Comparison of ENCODE assay signal across 11 cellular contexts in the genomic region with DNA sequence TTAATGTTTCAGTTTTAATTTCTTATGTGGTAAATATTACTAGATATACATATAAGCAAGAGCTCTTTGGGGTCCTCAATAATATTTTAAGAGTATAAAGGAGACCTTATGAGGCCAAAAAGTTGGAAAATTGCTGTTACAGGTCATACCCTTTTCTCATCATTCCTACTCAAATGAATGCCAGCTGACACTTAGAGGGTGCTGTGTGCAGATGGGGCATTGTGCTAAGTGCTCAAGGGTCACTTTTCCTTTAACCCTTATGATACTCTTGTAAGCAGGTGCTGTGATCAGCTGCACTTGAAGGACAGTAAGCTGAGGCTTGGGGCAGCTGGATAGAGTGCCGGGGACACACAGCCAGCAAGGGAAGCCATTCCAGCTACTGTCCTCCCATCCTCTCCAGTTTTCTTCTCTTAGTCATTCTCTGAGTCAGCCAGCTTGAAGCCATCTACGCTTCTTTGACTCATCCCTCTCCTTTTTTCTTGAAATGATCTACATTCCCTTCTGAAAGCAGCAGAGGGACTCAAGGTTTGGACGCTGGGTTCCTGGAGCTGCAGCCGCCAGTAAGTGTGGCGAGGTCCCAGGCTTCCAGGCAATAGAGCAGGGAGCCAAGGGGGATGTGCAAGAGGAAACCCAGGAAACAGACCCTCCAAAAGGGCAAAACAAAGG. TPM values are rescaled to one million over a fixed set of nuclear protein-coding genes. Genes with fewer than 3 reads are reported as not detected.
DNase-seq lines count a peak whose midpoint lies in the region; ATAC-seq, FAIRE-seq and TF ChIP-seq lines count a peak whose summit lies in the region.
"Had no signal": no experiment of that assay in that cellular context is flagged by ENCODE, and none has a peak within 500 bp of the region (broad histone marks: within the 10 kb centered on the region; RNA-seq: fewer than 3 reads in every experiment).

No MANE protein-coding gene starts in this region.

- no peak for TF ChIP-seq EP300 in HepG2 (IDR thresholded peaks at IDR 0.05; ENCODE audit: low read depth in 2 of 2, low read length in 2 of 2)
- no peak for TF ChIP-seq EP300 in HepG2 (CRISPR knock-in tag; IDR thresholded peaks at IDR 0.05; ENCODE audit: borderline replicate concordance)

- H3K9ac ChIP-seq in HepG2 (ENCODE audit: insufficient read depth, low read depth, low read length): no peak overlapping the region

- TF ChIP-seq POLR2A in HepG2 (IDR thresholded peaks at IDR 0.05; ENCODE audit: insufficient read depth in 1 of 2, low read depth in 2 of 2, low read length in 2 of 2): no peak

- intact Hi-C loops in HepG2 (cut with micrococcal nuclease; ENCODE audit: unreplicated experiment): no loop called here

- FAIRE-seq in HepG2 (lab: Jason Lieb, UNC): no peak

- no peaks in the 10 kb centered on the region for H3K79me2 ChIP-seq in HepG2 (ENCODE audit: insufficient read depth, low read length)

- no TSS peak for BruUV-seq in HepG2 (replicated peaks; lab: Mats Ljungman, UMichigan)

- no peaks in the 10 kb centered on the region for H3K36me3 ChIP-seq in HepG2 (replicated peaks in 1 of 2; ENCODE audit: control insufficient read depth in 1 of 2, insufficient read depth in 2 of 2, low read length in 2 of 2)

- no peaks in the 10 kb centered on the region for H3K9me3 ChIP-seq in HepG2 (ENCODE audit: low read length)

- no peak for TF ChIP-seq RAD21 in HepG2 (CRISPR knock-in tag; IDR thresholded peaks at IDR 0.05)

- DNase-seq in A172 (ENCODE audit: low spot score): peak; percentile 83
- DNase-seq in ELF-1 (ENCODE audit: low read depth, low spot score): peak; percentile 56
- peak; percentile 89 for DNase-seq in fibroblast of the aortic adventitia (ENCODE audit: low read depth)
- DNase-seq in HepG2 (ENCODE audit: low spot score): no peak
- DNase-seq in cerebellum (ENCODE audit: low spot score): no peak
- DNase-seq: DMS153; effector CD4-positive, alpha-beta T cell; retina had no signal

- no peaks in the 10 kb centered on the region for H3K4me1 ChIP-seq in HepG2 (ENCODE audit: insufficient read depth, low read length)

- no peaks in the 10 kb centered on the region for H4K20me1 ChIP-seq in HepG2 (ENCODE audit: insufficient read depth, low read length)

- peaks cover 0 to 2% of the 10 kb centered on the region in 2 experiments; a peak in 1 of 5 replicates for H3K27me3 ChIP-seq in HepG2 (ENCODE audit: control insufficient read depth in 1 of 2, insufficient read depth in 2 of 2, low read length in 2 of 2)

- no peak overlapping the region for H2AFZ ChIP-seq in HepG2 (ENCODE audit: low read length)

- CTCF ChIA-PET in HepG2 (lab: Yijun Ruan, JAX; ENCODE audit: low intra/inter-chr PET ratio, low total read pairs): no interaction called here

- no peak overlapping the region for H3K4me3 ChIP-seq in fibroblast of the aortic adventitia (ENCODE audit: low read depth, low read length)
- H3K4me3 ChIP-seq in HepG2 (replicated peaks in 1 of 3; ENCODE audit: insufficient read depth in 1 of 3, low read depth in 2 of 3, low read length in 3 of 3): no peak overlapping the region

- peak; percentile 51 for TF ChIP-seq CTCF in fibroblast of the aortic adventitia (IDR thresholded peaks at IDR 0.05; ENCODE audit: insufficient read depth, low read length)
- no peak for TF ChIP-seq CTCF in HepG2 (CRISPR knock-in tag; IDR thresholded peaks at IDR 0.05)

- H3K4me2 ChIP-seq in HepG2 (ENCODE audit: low read depth, low read length): no peak overlapping the region

- ATAC-seq in SK-N-SH treated with all-trans-retinoic acid at 6 μM for 48 hours (peak; percentile 95), HG03135 (IDR thresholded peaks at IDR 0.05; ENCODE audit: unreplicated experiment) (no peak), HepG2 (no peak; the same call in 2 of the 3 replicates), GM18873 (IDR thresholded peaks at IDR 0.05; ENCODE audit: low FRiP score, unreplicated experiment) (no peak)

- 35% methylated on average over 5 of the region's 5 CpGs for WGBS in HepG2 (ENCODE audit: low lambda C conversion rate)

- POLR2A ChIA-PET in HepG2 (lab: Yijun Ruan, JAX): no interaction called here

- in situ Hi-C loops in HepG2 (cut with HindIII; ENCODE audit: extremely low pct_ligation_motif_present, low pct_unique_long_range_greater_than_20kb): no loop called here

- no peak overlapping the region for H3K27ac ChIP-seq in HepG2 (ENCODE audit: extremely low read length, insufficient read depth, low read length)

TF ChIP-seq in SK-N-SH treated with all-trans-retinoic acid at 6 μM for 48 hours, 23 proteins besides CTCF, POLR2A, EP300 and RAD21:
- TF ChIP-seq RARB (CRISPR knock-in tag; IDR thresholded peaks at IDR 0.05): no peak
- TF ChIP-seq ZC3H10 (CRISPR knock-in tag; IDR thresholded peaks at IDR 0.05): no peak
- no peak for TF ChIP-seq ARNTL (CRISPR knock-in tag; IDR thresholded peaks at IDR 0.05; ENCODE audit: borderline replicate concordance, low read depth)
- peak; percentile 24; the same call in 1 of the 2 replicates for TF ChIP-seq TOX (CRISPR knock-in tag; IDR thresholded peaks at IDR 0.05; ENCODE audit: borderline replicate concordance)

TF ChIP-seq in HepG2, 621 proteins besides CTCF, POLR2A, EP300 and RAD21 (continues in another document):
- TF ChIP-seq ELF1 (CRISPR knock-in tag; IDR thresholded peaks at IDR 0.05) (no peak), KLF13 (CRISPR knock-in tag; IDR thresholded peaks at IDR 0.05) (no peak), ZSCAN12 (CRISPR knock-in tag; IDR thresholded peaks at IDR 0.05) (no peak), RORA (CRISPR knock-in tag; IDR thresholded peaks at IDR 0.05) (no peak), FOSL1 (CRISPR knock-in tag; IDR thresholded peaks at IDR 0.05; ENCODE audit: borderline replicate concordance) (no peak), BRD4 (CRISPR knock-in tag; IDR thresholded peaks at IDR 0.05) (no peak)
- TF ChIP-seq, protein P1, sequence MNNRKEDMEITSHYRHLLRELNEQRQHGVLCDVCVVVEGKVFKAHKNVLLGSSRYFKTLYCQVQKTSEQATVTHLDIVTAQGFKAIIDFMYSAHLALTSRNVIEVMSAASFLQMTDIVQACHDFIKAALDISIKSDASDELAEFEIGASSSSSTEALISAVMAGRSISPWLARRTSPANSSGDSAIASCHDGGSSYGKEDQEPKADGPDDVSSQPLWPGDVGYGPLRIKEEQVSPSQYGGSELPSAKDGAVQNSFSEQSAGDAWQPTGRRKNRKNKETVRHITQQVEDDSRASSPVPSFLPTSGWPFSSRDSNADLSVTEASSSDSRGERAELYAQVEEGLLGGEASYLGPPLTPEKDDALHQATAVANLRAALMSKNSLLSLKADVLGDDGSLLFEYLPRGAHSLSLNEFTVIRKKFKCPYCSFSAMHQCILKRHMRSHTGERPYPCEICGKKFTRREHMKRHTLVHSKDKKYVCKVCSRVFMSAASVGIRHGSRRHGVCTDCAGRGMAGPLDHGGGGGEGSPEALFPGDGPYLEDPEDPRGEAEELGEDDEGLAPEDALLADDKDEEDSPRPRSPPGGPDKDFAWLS (CRISPR knock-in tag; IDR thresholded peaks at IDR 0.05; ENCODE audit: borderline replicate concordance): no peak
- TF ChIP-seq, protein P2, sequence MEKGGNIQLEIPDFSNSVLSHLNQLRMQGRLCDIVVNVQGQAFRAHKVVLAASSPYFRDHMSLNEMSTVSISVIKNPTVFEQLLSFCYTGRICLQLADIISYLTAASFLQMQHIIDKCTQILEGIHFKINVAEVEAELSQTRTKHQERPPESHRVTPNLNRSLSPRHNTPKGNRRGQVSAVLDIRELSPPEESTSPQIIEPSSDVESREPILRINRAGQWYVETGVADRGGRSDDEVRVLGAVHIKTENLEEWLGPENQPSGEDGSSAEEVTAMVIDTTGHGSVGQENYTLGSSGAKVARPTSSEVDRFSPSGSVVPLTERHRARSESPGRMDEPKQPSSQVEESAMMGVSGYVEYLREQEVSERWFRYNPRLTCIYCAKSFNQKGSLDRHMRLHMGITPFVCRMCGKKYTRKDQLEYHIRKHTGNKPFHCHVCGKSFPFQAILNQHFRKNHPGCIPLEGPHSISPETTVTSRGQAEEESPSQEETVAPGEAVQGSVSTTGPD (CRISPR knock-in tag; IDR thresholded peaks at IDR 0.05): no peak

RNA-seq across cellular contexts. Expression of a gene that starts 42.0 kb away (rescaled TPM):
- 69.1 and 73.3 TPM in 2 replicates for total RNA-seq in A172 (2014; rRNA removed; shearing (Covaris generic))
- total RNA-seq in fibroblast of the aortic adventitia (ENCODE audit: low replicate concordance) (28.6 and 52.4 TPM in 2 replicates), HepG2 (2016; rRNA removed; fragmentation: Illumina TruSeq; extraction: Trizol) (51.9 and 79.5 TPM in 2 replicates), cerebellum (99.1 TPM)
- 30.8 and 35.3 TPM in 2 replicates for total RNA-seq in HepG2 (2016; cell fraction: cytosol; rRNA removed; fragmentation: Illumina TruSeq; extraction: Trizol; ENCODE audit: low read depth)
- 53.4 and 76.4 TPM in 2 replicates for total RNA-seq in HepG2 (2016; cell fraction: insoluble cytoplasmic fraction; rRNA removed; fragmentation: Illumina TruSeq; extraction: Trizol)
- total RNA-seq in HepG2 (2016; cell fraction: membrane; rRNA removed; fragmentation: Illumina TruSeq; extraction: Trizol): 35.2 and 40.3 TPM in 2 replicates
- 48.0 and 50.4 TPM in 2 replicates for total RNA-seq in HepG2 (2016; cell fraction: nucleus; rRNA removed; fragmentation: Illumina TruSeq; extraction: Trizol)
- 49.3 and 51.8 TPM in 2 replicates for polyA plus RNA-seq in HepG2 (2011; rRNA removed)
- 29.0 and 29.6 TPM in 2 replicates for polyA plus RNA-seq in HepG2 (2011; cell fraction: cytosol; rRNA removed)
- polyA plus RNA-seq in HepG2 (2011; cell fraction: nucleus; rRNA removed): 38.1 and 40.9 TPM in 2 replicates
- 24.6 and 28.3 TPM in 2 replicates for polyA plus RNA-seq in HepG2 (2012)
- polyA plus RNA-seq in HepG2 (2016; cell fraction: cytosol; fragmentation: Illumina TruSeq; extraction: Trizol; ENCODE audit: low read depth): 7.6 and 8.2 TPM in 2 replicates
- 40.9 and 45.2 TPM in 2 replicates for polyA plus RNA-seq in HepG2 (2016; cell fraction: insoluble cytoplasmic fraction; fragmentation: Illumina TruSeq; extraction: Trizol; ENCODE audit: low read depth)
- polyA plus RNA-seq in HepG2 (2016; cell fraction: membrane; fragmentation: Illumina TruSeq; extraction: Trizol; ENCODE audit: low read depth): 14.6 and 15.8 TPM in 2 replicates
- polyA plus RNA-seq in HepG2 (2016; cell fraction: nucleus; fragmentation: Illumina TruSeq; extraction: Trizol; ENCODE audit: insufficient read depth, low read depth): 24.2 and 42.3 TPM in 2 replicates
- polyA minus RNA-seq in HepG2 (2011; rRNA and poly(A)+ RNA removed; ENCODE audit: low replicate concordance): 92.6 and 106 TPM in 2 replicates
- 36.9 and 38.6 TPM in 2 replicates for polyA minus RNA-seq in HepG2 (2011; cell fraction: cytosol; rRNA and poly(A)+ RNA removed)
- 76.7 and 91.5 TPM in 2 replicates for polyA minus RNA-seq in HepG2 (2011; cell fraction: nucleus; rRNA and poly(A)+ RNA removed)

Comparison
In these comparisons a context has a peak if more than half of its experiments do, and no peak if none do; other contexts are left out.
1. DNase-seq: peak in A172 (single experiment), ELF-1 (single experiment) and fibroblast of the aortic adventitia (single experiment); none in HepG2 (single experiment) and cerebellum (single experiment).